Comparison of ENCODE assay signal across 15 cellular contexts in the genomic region with DNA sequence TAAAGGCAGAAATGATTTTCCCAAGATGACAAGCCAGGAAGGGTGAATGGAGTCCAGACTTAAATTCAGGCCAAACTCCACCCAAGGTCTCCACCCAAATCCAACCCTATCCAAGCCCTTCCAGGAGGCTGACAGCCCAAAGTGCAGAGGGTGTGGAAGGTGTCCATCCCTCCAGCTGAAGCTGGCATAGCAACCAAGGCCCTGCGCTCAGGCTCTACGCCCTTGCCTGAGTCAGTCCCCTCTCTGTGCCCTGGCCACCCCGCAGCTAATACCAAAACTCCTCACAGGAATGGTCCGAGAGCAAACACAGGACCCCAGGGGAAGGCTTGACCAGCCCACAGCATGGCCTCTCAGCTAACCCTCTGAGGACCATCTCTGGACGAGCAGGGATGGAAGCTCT. TPM values are rescaled to one million over a fixed set of nuclear protein-coding genes. Genes with fewer than 3 reads are reported as not detected.
DNase-seq lines count a peak whose midpoint lies in the region; ATAC-seq, FAIRE-seq and TF ChIP-seq lines count a peak whose summit lies in the region.
"Had no signal": no experiment of that assay in that cellular context is flagged by ENCODE, and none has a peak within 500 bp of the region (broad histone marks: within the 10 kb centered on the region; RNA-seq: fewer than 3 reads in every experiment).

No MANE protein-coding gene starts in this region.

- H3F3A ChIP-seq in neural progenitor cell (ENCODE audit: low read depth) = peaks cover 42% of the 10 kb centered on the region

- no peak for ATAC-seq in GM18519 (IDR thresholded peaks at IDR 0.05; ENCODE audit: low FRiP score, unreplicated experiment)
- no peak for ATAC-seq in HG03139 (IDR thresholded peaks at IDR 0.05; ENCODE audit: unreplicated experiment)
- ATAC-seq: HCT116; stimulated activated naive B cell treated with anti-CD40 and anti-IgM and Interleukin-4, amounts not matched to agents 10 μg/mL and 1 μg/mL and 100 μg/mL, for 72 hours had no signal

- H3K4me3 ChIP-seq in astrocyte (ENCODE audit: insufficient read depth, low read depth, low read length) (no peak overlapping the region), fibroblast of the aortic adventitia (ENCODE audit: low read depth, low read length) (peak overlapping the region; percentile 81), neural progenitor cell (no peak overlapping the region)
- H3K4me3 ChIP-seq: SJSA1 had no signal

- H3K9me3 ChIP-seq in astrocyte (ENCODE audit: insufficient read depth, low read depth, low read length) (no peaks in the 10 kb centered on the region), neural progenitor cell (ENCODE audit: low read depth) (no peaks in the 10 kb centered on the region)
- H3K9me3 ChIP-seq: SJSA1 had no signal

- H3K9ac ChIP-seq in astrocyte (ENCODE audit: low read length) (no peak overlapping the region), neural progenitor cell (no peak overlapping the region)

- H2AFZ ChIP-seq in astrocyte (ENCODE audit: low read depth, low read length) (no peak overlapping the region), neural progenitor cell (replicated peaks) (no peak overlapping the region)

- no peak for TF ChIP-seq CTCF in astrocyte (IDR thresholded peaks at IDR 0.05; ENCODE audit: insufficient read depth, low read depth, low read length)
- TF ChIP-seq CTCF in fibroblast of the aortic adventitia (IDR thresholded peaks at IDR 0.05; ENCODE audit: insufficient read depth, low read length) = no peak
- TF ChIP-seq CTCF in neural progenitor cell (IDR thresholded peaks at IDR 0.05) = no peak
- no peak for TF ChIP-seq CTCF in type B pancreatic cell (conservative IDR thresholded peaks at IDR 0.05)

- H3K36me3 Mint-ChIP-seq in astrocyte (ENCODE audit: low read depth, unreplicated experiment) (peaks cover 6% of the 10 kb centered on the region), neural progenitor cell (peaks cover 2% of the 10 kb centered on the region), type B pancreatic cell (no peaks in the 10 kb centered on the region)
- H3K36me3 Mint-ChIP-seq: activated naive CD8-positive, alpha-beta T cell; stimulated activated naive B cell treated with anti-CD40 and anti-IgM and Interleukin-4, amounts not matched to agents 10 μg/mL and 1 μg/mL and 100 μg/mL, for 72 hours had no signal

- no peak for DNase-seq in astrocyte (ENCODE audit: low read depth)
- DNase-seq in fibroblast of the aortic adventitia (ENCODE audit: low read depth) = peak; percentile 72
- DNase-seq in neural progenitor cell (ENCODE audit: low spot score) = no peak
- DNase-seq in type B pancreatic cell (ENCODE audit: extremely low spot score, unreplicated experiment) = no peak
- no peak for DNase-seq in OCI-M2 (lab: John Stamatoyannopoulos, UW; ENCODE audit: unreplicated experiment)
- DNase-seq: CD4-positive, alpha-beta memory T cell; NCI-H1105; stimulated activated CD4-positive, alpha-beta T cell treated with anti-CD3 and anti-CD28 coated beads, Interleukin-2, amount 100 ng/mL, for 48 hours; stimulated activated naive B cell treated with anti-CD40 and anti-IgM and Interleukin-4, amounts not matched to agents 10 μg/mL and 1 μg/mL and 100 μg/mL, for 72 hours had no signal

- no peak overlapping the region for H3K27ac Mint-ChIP-seq in astrocyte (ENCODE audit: unreplicated experiment)
- no peak overlapping the region for H3K27ac Mint-ChIP-seq in neural progenitor cell
- H3K27ac Mint-ChIP-seq in type B pancreatic cell = peak overlapping the region; percentile 75
- H3K27ac Mint-ChIP-seq: activated naive CD8-positive, alpha-beta T cell; stimulated activated naive B cell treated with anti-CD40 and anti-IgM and Interleukin-4, amounts not matched to agents 10 μg/mL and 1 μg/mL and 100 μg/mL, for 72 hours had no signal

- FAIRE-seq in astrocyte (lab: Jason Lieb, UNC) = no peak
- FAIRE-seq: GM18507 had no signal

- H3K27ac ChIP-seq in astrocyte (ENCODE audit: low read depth, low read length) (no peak overlapping the region), neural progenitor cell (no peak overlapping the region)
- H3K27ac ChIP-seq: SJSA1 had no signal

- H3K4me1 ChIP-seq in astrocyte (ENCODE audit: insufficient read depth, low read length) (peaks cover 4% of the 10 kb centered on the region), neural progenitor cell (peaks cover 30% of the 10 kb centered on the region)

- H3K4me2 ChIP-seq in astrocyte (ENCODE audit: low read length) (peak overlapping the region; percentile 94), neural progenitor cell (peak overlapping the region; percentile 98)

- H3K79me2 ChIP-seq in astrocyte (ENCODE audit: insufficient read depth, low read length) (peaks cover 75% of the 10 kb centered on the region), neural progenitor cell (ENCODE audit: low read depth) (peaks cover 6% of the 10 kb centered on the region)

- peaks cover 53% of the 10 kb centered on the region for H4K20me1 ChIP-seq in astrocyte (ENCODE audit: insufficient read depth, low read length)
- H4K20me1 ChIP-seq in neural progenitor cell (ENCODE audit: low read depth) = peaks cover 20% of the 10 kb centered on the region

- no peaks in the 10 kb centered on the region for H3K27me3 ChIP-seq in astrocyte (ENCODE audit: insufficient read depth, low read length)
- H3K27me3 ChIP-seq in neural progenitor cell = peaks cover 47% of the 10 kb centered on the region
- H3K27me3 ChIP-seq: SJSA1 had no signal

- no peaks in the 10 kb centered on the region for H3K36me3 ChIP-seq in astrocyte (ENCODE audit: insufficient read depth, low read length)
- no peaks in the 10 kb centered on the region for H3K36me3 ChIP-seq in neural progenitor cell

- H3K9me3 Mint-ChIP-seq in astrocyte (ENCODE audit: unreplicated experiment) = no peaks in the 10 kb centered on the region
- no peaks in the 10 kb centered on the region for H3K9me3 Mint-ChIP-seq in neural progenitor cell
- H3K9me3 Mint-ChIP-seq in type B pancreatic cell = no peaks in the 10 kb centered on the region
- H3K9me3 Mint-ChIP-seq: CD4-positive, alpha-beta memory T cell; stimulated activated naive B cell treated with anti-CD40 and anti-IgM and Interleukin-4, amounts not matched to agents 10 μg/mL and 1 μg/mL and 100 μg/mL, for 72 hours had no signal

- H3K4me1 Mint-ChIP-seq in astrocyte (ENCODE audit: low read depth, unreplicated experiment) = peaks cover 45% of the 10 kb centered on the region
- H3K4me1 Mint-ChIP-seq in neural progenitor cell = peaks cover 54% of the 10 kb centered on the region
- H3K4me1 Mint-ChIP-seq in type B pancreatic cell (ENCODE audit: unreplicated experiment) = peaks cover 29% of the 10 kb centered on the region

- peak overlapping the region; percentile 92 for H3K4me3 Mint-ChIP-seq in astrocyte (ENCODE audit: unreplicated experiment)
- H3K4me3 Mint-ChIP-seq in neural progenitor cell = peak overlapping the region; percentile 89
- H3K4me3 Mint-ChIP-seq in type B pancreatic cell = peak overlapping the region; percentile 80
- H3K4me3 Mint-ChIP-seq: stimulated activated naive B cell treated with anti-CD40 and anti-IgM and Interleukin-4, amounts not matched to agents 10 μg/mL and 1 μg/mL and 100 μg/mL, for 72 hours had no signal

- H3K27me3 Mint-ChIP-seq in astrocyte (ENCODE audit: low read depth, unreplicated experiment) (no peaks in the 10 kb centered on the region), neural progenitor cell (ENCODE audit: insufficient read depth, low read depth) (peaks cover 4% of the 10 kb centered on the region), type B pancreatic cell (peaks cover 19% of the 10 kb centered on the region)
- H3K27me3 Mint-ChIP-seq: CD4-positive, alpha-beta memory T cell had no signal

RNA-seq across cellular contexts. Expression of a gene that starts 2.1 kb away (rescaled TPM):
- total RNA-seq in astrocyte (97.5 and 106 TPM in 2 replicates), fibroblast of the aortic adventitia (ENCODE audit: low replicate concordance) (22.7 and 43.0 TPM in 2 replicates), neural progenitor cell (ENCODE audit: low replicate concordance) (39.9 and 50.1 TPM in 2 replicates), type B pancreatic cell (ENCODE audit: low replicate concordance) (62.7 and 68.1 TPM in 2 replicates)

RNA-seq across cellular contexts. Expression of a gene that starts 27.7 kb away (rescaled TPM):
- total RNA-seq in astrocyte (0.16 and 0.24 TPM in 2 replicates), fibroblast of the aortic adventitia (ENCODE audit: low replicate concordance) (1.2 TPM in 1 of 2 replicates, not detected in the other), neural progenitor cell (ENCODE audit: low replicate concordance) (0.22 TPM in 1 of 2 replicates, not detected in the other), type B pancreatic cell (ENCODE audit: low replicate concordance) (0.76 and 1.4 TPM in 2 replicates)
- total RNA-seq: SJSA1 had no signal

RNA-seq across cellular contexts. Expression of a gene that starts 37.5 kb away (rescaled TPM):
- 25.4 and 25.6 TPM in 2 replicates for total RNA-seq in astrocyte
- total RNA-seq in fibroblast of the aortic adventitia (ENCODE audit: low replicate concordance) = 12.7 and 29.2 TPM in 2 replicates
- 13.9 and 27.6 TPM in 2 replicates for total RNA-seq in neural progenitor cell (ENCODE audit: low replicate concordance)
- total RNA-seq in type B pancreatic cell (ENCODE audit: low replicate concordance) = 15.6 and 20.0 TPM in 2 replicates

RNA-seq across cellular contexts. Expression of a gene that starts 38.2 kb away (rescaled TPM):
- 0.10 and 0.20 TPM in 2 replicates for total RNA-seq in astrocyte
- total RNA-seq in fibroblast of the aortic adventitia (ENCODE audit: low replicate concordance) = not detected in 2 replicates
- 0.03 TPM in 1 of 2 replicates, not detected in the other for total RNA-seq in neural progenitor cell (ENCODE audit: low replicate concordance)
- 2.5 and 4.4 TPM in 2 replicates for total RNA-seq in type B pancreatic cell (ENCODE audit: low replicate concordance)
- total RNA-seq: CD4-positive, alpha-beta memory T cell; SJSA1 had no signal

RNA-seq across cellular contexts. Expression of a gene that starts 55.6 kb away (rescaled TPM):
- 5.0 TPM in 2 replicates for total RNA-seq in astrocyte
- 1.2 and 7.6 TPM in 2 replicates for total RNA-seq in fibroblast of the aortic adventitia (ENCODE audit: low replicate concordance)
- 0.36 and 2.0 TPM in 2 replicates for total RNA-seq in neural progenitor cell (ENCODE audit: low replicate concordance)
- 7.2 and 7.6 TPM in 2 replicates for total RNA-seq in type B pancreatic cell (ENCODE audit: low replicate concordance)
